Comparison of ENCODE assay signal across 2 cellular contexts in genomic region chr16:29819506-29819905, GRCh38.
TF ChIP-seq lines count a peak whose summit lies in the region.

No MANE protein-coding gene starts in this region.

TF ChIP-seq in SK-N-SH, 30 proteins besides CTCF, POLR2A, EP300 and RAD21 (continued from another document):
- TF ChIP-seq, protein P1, sequence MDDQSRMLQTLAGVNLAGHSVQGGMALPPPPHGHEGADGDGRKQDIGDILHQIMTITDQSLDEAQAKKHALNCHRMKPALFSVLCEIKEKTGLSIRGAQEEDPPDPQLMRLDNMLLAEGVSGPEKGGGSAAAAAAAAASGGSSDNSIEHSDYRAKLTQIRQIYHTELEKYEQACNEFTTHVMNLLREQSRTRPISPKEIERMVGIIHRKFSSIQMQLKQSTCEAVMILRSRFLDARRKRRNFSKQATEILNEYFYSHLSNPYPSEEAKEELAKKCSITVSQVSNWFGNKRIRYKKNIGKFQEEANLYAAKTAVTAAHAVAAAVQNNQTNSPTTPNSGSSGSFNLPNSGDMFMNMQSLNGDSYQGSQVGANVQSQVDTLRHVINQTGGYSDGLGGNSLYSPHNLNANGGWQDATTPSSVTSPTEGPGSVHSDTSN (IDR thresholded peaks at IDR 0.05) = no peak
- TF ChIP-seq RFX5 (IDR thresholded peaks at IDR 0.05; ENCODE audit: low read length) = no peak
- no peak for TF ChIP-seq GATA2 (CRISPR knock-in tag; IDR thresholded peaks at IDR 0.05)

TF ChIP-seq in SK-N-SH treated with all-trans-retinoic acid at 6 μM for 48 hours, 23 proteins besides CTCF, POLR2A, EP300 and RAD21 (continued from another document):
- TF ChIP-seq, protein P2, sequence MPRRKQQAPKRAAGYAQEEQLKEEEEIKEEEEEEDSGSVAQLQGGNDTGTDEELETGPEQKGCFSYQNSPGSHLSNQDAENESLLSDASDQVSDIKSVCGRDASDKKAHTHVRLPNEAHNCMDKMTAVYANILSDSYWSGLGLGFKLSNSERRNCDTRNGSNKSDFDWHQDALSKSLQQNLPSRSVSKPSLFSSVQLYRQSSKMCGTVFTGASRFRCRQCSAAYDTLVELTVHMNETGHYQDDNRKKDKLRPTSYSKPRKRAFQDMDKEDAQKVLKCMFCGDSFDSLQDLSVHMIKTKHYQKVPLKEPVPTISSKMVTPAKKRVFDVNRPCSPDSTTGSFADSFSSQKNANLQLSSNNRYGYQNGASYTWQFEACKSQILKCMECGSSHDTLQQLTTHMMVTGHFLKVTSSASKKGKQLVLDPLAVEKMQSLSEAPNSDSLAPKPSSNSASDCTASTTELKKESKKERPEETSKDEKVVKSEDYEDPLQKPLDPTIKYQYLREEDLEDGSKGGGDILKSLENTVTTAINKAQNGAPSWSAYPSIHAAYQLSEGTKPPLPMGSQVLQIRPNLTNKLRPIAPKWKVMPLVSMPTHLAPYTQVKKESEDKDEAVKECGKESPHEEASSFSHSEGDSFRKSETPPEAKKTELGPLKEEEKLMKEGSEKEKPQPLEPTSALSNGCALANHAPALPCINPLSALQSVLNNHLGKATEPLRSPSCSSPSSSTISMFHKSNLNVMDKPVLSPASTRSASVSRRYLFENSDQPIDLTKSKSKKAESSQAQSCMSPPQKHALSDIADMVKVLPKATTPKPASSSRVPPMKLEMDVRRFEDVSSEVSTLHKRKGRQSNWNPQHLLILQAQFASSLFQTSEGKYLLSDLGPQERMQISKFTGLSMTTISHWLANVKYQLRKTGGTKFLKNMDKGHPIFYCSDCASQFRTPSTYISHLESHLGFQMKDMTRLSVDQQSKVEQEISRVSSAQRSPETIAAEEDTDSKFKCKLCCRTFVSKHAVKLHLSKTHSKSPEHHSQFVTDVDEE (CRISPR knock-in tag; IDR thresholded peaks at IDR 0.05) = no peak
- TF ChIP-seq GLIS3 (CRISPR knock-in tag; IDR thresholded peaks at IDR 0.05) (no peak), PATZ1 (CRISPR knock-in tag; IDR thresholded peaks at IDR 0.05; ENCODE audit: borderline replicate concordance) (no peak), CSDC2 (CRISPR knock-in tag; IDR thresholded peaks at IDR 0.05) (no peak), CSRNP3 (CRISPR knock-in tag; IDR thresholded peaks at IDR 0.05) (no peak), TCF4 (CRISPR knock-in tag; IDR thresholded peaks at IDR 0.05; ENCODE audit: borderline replicate concordance) (no peak), RARB (CRISPR knock-in tag; IDR thresholded peaks at IDR 0.05) (no peak), ZNF565 (CRISPR knock-in tag; conservative IDR thresholded peaks at IDR 0.05; ENCODE audit: low read depth) (no peak), ZNF70 (CRISPR knock-in tag; IDR thresholded peaks at IDR 0.05) (no peak), ZNF8 (CRISPR knock-in tag; IDR thresholded peaks at IDR 0.05) (no peak)
